Comparison of ENCODE assay signal across 9 cellular contexts in genomic region chr7:129530881-129531391, GRCh38. TPM values are rescaled to one million over a fixed set of nuclear protein-coding genes. Genes with fewer than 3 reads are reported as not detected.
DNase-seq lines count a peak whose midpoint lies in the region; ATAC-seq and TF ChIP-seq lines count a peak whose summit lies in the region.
"Had no signal": no experiment of that assay in that cellular context is flagged by ENCODE, and none has a peak within 500 bp of the region (broad histone marks: within the 10 kb centered on the region; RNA-seq: fewer than 3 reads in every experiment).

No MANE protein-coding gene starts in this region.

- TF ChIP-seq CTCF in choroid plexus epithelial cell (conservative IDR thresholded peaks at IDR 0.05; ENCODE audit: low read depth, low read length), result no peak

- ATAC-seq in HG02981 (IDR thresholded peaks at IDR 0.05; ENCODE audit: unreplicated experiment), result no peak

- H3K4me3 ChIP-seq in choroid plexus epithelial cell (ENCODE audit: low read depth, low read length), result no peak overlapping the region

- DNase-seq in GM04504 (ENCODE audit: low read depth) (peak; percentile 62), T-helper 2 cell (peak in 3 of 5 experiments; percentile 20 to 56 (median 26)), choroid plexus epithelial cell (ENCODE audit: low read depth) (peak; percentile 52), NCI-H1694 (lab: John Stamatoyannopoulos, UW) (no peak), mesenteric fat pad (ENCODE audit: low spot score) (no peak), NCI-H1092 (lab: John Stamatoyannopoulos, UW) (no peak)
- DNase-seq in stimulated activated CD4-positive, alpha-beta T cell treated with anti-CD3 and anti-CD28 coated beads, Interleukin-12 subunit alpha, Interleukin-12 subunit beta, amount 100 ng/mL, for 48 hours (ENCODE audit: low read depth in 2 of 3, low spot score in 1 of 3), result peak; percentile 26 to 47 (median 35)
- DNase-seq: effector memory CD4-positive, alpha-beta T cell had no signal

RNA-seq across cellular contexts. Expression of gene SMKR1, which starts 28.6 kb away (rescaled TPM):
- not detected for total RNA-seq in mesenteric fat pad

Comparison
In these comparisons a context has a peak if more than half of its experiments do, and no peak if none do; other contexts are left out.
1. DNase-seq: peak in GM04504 (single experiment), T-helper 2 cell (3 of 5), choroid plexus epithelial cell (single experiment) and stimulated activated CD4-positive, alpha-beta T cell treated with anti-CD3 and anti-CD28 coated beads, Interleukin-12 subunit alpha, Interleukin-12 subunit beta, amount 100 ng/mL, for 48 hours (3 of 3); none in NCI-H1694 (single experiment), mesenteric fat pad (single experiment) and NCI-H1092 (single experiment).